8 cellular contexts compared by ENCODE assay signal in the genomic region with DNA sequence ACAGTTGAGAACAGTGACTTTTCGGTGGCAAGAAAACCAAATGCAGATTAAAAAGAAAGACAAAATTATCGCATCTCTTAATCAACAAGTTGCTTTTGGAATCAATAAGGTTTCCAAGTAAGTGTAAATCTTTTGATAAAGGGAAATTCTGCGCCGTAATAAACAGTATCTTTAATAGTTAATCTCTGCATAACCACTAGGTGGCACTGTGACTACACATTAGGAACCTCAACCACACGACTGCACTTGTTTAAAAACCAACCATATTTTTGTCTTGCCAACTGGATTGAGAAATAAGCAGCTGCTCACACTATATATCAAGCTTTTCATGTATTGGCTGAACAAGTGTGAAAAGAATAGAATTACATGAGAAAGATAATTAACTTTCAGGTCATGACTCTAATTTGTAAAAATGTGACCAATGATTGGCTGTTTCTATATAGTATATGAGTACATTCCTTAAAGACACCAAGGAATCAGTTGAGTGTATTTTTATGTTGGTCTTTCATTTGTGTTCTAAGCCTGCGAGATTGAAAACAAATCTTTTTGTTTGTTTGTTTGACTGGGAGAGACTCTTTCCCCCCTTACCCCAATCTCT.
DNase-seq lines count a peak whose midpoint lies in the region; ATAC-seq, FAIRE-seq and TF ChIP-seq lines count a peak whose summit lies in the region.

No MANE protein-coding gene starts in this region.

- H3K4me1 ChIP-seq in A673 (ENCODE audit: insufficient read depth, low read length, poor library complexity, severe bottlenecking) = no peaks in the 10 kb centered on the region
- H3K4me1 ChIP-seq in colonic mucosa = no peaks in the 10 kb centered on the region
- peaks cover 6% of the 10 kb centered on the region for H3K4me1 ChIP-seq in lower lobe of right lung

- H3K36me3 ChIP-seq in A673 (ENCODE audit: insufficient read depth, low read length, poor library complexity, severe bottlenecking) (no peaks in the 10 kb centered on the region), colonic mucosa (no peaks in the 10 kb centered on the region), lower lobe of right lung (no peaks in the 10 kb centered on the region)

- CTCF ChIA-PET in A673 (lab: Charles Lee) = interaction anchor here (0.6 to 1.8 kb wide), 5 partner anchors 11 to 253 kb away, joined by 4 to 15 read pairs (median 7); partner anchors contain the start of genes CIP2A and DZIP3

- H3K9ac ChIP-seq in colonic mucosa (ENCODE audit: low read depth in 2 of 2, low read length in 2 of 2) = no peak overlapping the region

- no TSS peak for BruUV-seq in A673 (replicated peaks; lab: Mats Ljungman, UMichigan)

- H3K27ac ChIP-seq in A673 (ENCODE audit: low read depth, low read length, poor library complexity, severe bottlenecking) (no peak overlapping the region), colonic mucosa (no peak overlapping the region), lower lobe of right lung (no peak overlapping the region)

- H3K9me3 ChIP-seq in A673 (ENCODE audit: low read depth, low read length, poor library complexity, severe bottlenecking) = no peaks in the 10 kb centered on the region
- no peaks in the 10 kb centered on the region for H3K9me3 ChIP-seq in colonic mucosa
- no peaks in the 10 kb centered on the region for H3K9me3 ChIP-seq in lower lobe of right lung

- TF ChIP-seq CTCF in A673 (conservative IDR thresholded peaks at IDR 0.05; ENCODE audit: low read depth, low read length) (peak; percentile 78), colonic mucosa (IDR thresholded peaks at IDR 0.05) (peak; percentile 66), lower lobe of right lung (IDR thresholded peaks at IDR 0.05) (peak; percentile 73)

- FAIRE-seq in GM12891 (lab: Jason Lieb, UNC) = peak; percentile 87

- intact Hi-C loops in A673 (cut with micrococcal nuclease; ENCODE audit: unreplicated experiment) (loop anchor here (1.0 to 10.0 kb wide), 3 partner anchors 156 to 253 kb away; no protein-coding TSS in a partner anchor), colonic mucosa (cut with DNase I) (loop anchor here (2.0 to 5.0 kb wide), 2 partner anchors 155 to 255 kb away; no protein-coding TSS in a partner anchor), lower lobe of right lung (cut with DNase I) (loop anchor here (5.0 to 10.0 kb wide), 2 partner anchors 255 to 423 kb away; no protein-coding TSS in a partner anchor)

- POLR2A ChIA-PET in A673 (lab: Charles Lee; ENCODE audit: low non-redundant PET) = no interaction called here

- H3K4me3 ChIP-seq in A673 (ENCODE audit: low read depth, low read length, poor library complexity, severe bottlenecking) (no peak overlapping the region), colonic mucosa (no peak overlapping the region), lower lobe of right lung (no peak overlapping the region)

- no peak for TF ChIP-seq POLR2A in GM12891 (IDR thresholded peaks at IDR 0.05; ENCODE audit: low read depth, low read length)

- ATAC-seq in HG02885 (IDR thresholded peaks at IDR 0.05; ENCODE audit: poor library complexity, unreplicated experiment) (peak; percentile 92), lower lobe of right lung (peak; percentile 83 to 86)

- H3K27me3 ChIP-seq in A673 (replicated peaks; ENCODE audit: insufficient read depth, low read depth, low read length, poor library complexity) (no peaks in the 10 kb centered on the region), colonic mucosa (no peaks in the 10 kb centered on the region), lower lobe of right lung (ENCODE audit: low read depth) (no peaks in the 10 kb centered on the region)

- DNase-seq in A673 (ENCODE audit: low spot score) = peak; percentile 84
- peak; percentile 9 for DNase-seq in GM12891 (ENCODE audit: insufficient read length, low spot score)
- DNase-seq in NCI-H2107 (lab: John Stamatoyannopoulos, UW) = peak; percentile 57
- peak; percentile 2 for DNase-seq in T-helper 22 cell (ENCODE audit: low read depth)
- DNase-seq in colonic mucosa = peak; percentile 36
- DNase-seq in lower lobe of right lung = no peak
- DNase-seq in stimulated activated naive CD4-positive, alpha-beta T cell treated with Interleukin-2 at 50 U/mL for 16 hours (lab: John Stamatoyannopoulos, UW) = peak; percentile 5

TF ChIP-seq in GM12891, 5 proteins besides CTCF, POLR2A, EP300 and RAD21:
- TF ChIP-seq POLR2AphosphoS5 (IDR thresholded peaks at IDR 0.05; ENCODE audit: low read depth, low read length) (no peak), POU2F2 (IDR thresholded peaks at IDR 0.05; ENCODE audit: low read depth, low read length) (no peak), SPI1 (IDR thresholded peaks at IDR 0.05; ENCODE audit: low read depth, low read length) (no peak), TAF1 (IDR thresholded peaks at IDR 0.05; ENCODE audit: low read depth, low read length) (no peak), PAX5 (IDR thresholded peaks at IDR 0.05; ENCODE audit: insufficient read depth, low read length, severe bottlenecking) (no peak)
